11 cellular contexts compared by ENCODE assay signal in genomic region chr13:76879876-76880270, GRCh38. TPM values are rescaled to one million over a fixed set of nuclear protein-coding genes. Genes with fewer than 3 reads are reported as not detected.
DNase-seq lines count a peak whose midpoint lies in the region; TF ChIP-seq lines count a peak whose summit lies in the region.
"Had no signal": no experiment of that assay in that cellular context is flagged by ENCODE, and none has a peak within 500 bp of the region (broad histone marks: within the 10 kb centered on the region; RNA-seq: fewer than 3 reads in every experiment).

No MANE protein-coding gene starts in this region.

- H3K27ac Mint-ChIP-seq in activated CD4-positive, alpha-beta T cell treated with anti-CD3 and anti-CD28 coated beads, Interleukin-2, amount 10 ng/mL, durations not matched to agents 24 days and 14 days = no peak overlapping the region
- H3K27ac Mint-ChIP-seq: WTC11 had no signal

- peaks cover 17% of the 10 kb centered on the region for H3K4me1 ChIP-seq in KMS-11 (ENCODE audit: low read depth, poor library complexity, severe bottlenecking)
- H3K4me1 ChIP-seq in endocrine pancreas (ENCODE audit: control insufficient read depth, insufficient read depth, low read length) = peaks cover 16% of the 10 kb centered on the region
- peaks cover 54% of the 10 kb centered on the region for H3K4me1 ChIP-seq in suprapubic skin
- H3K4me1 ChIP-seq: A549 had no signal

- no peaks in the 10 kb centered on the region for H4K20me1 ChIP-seq in KMS-11 (ENCODE audit: insufficient read depth)

- no peak overlapping the region for H3K4me3 ChIP-seq in KMS-11 (IDR thresholded peaks at IDR 0.05; ENCODE audit: insufficient read depth, low read depth, low read length)
- no peak overlapping the region for H3K4me3 ChIP-seq in endocrine pancreas (ENCODE audit: control insufficient read depth, insufficient read depth, low read length)
- H3K4me3 ChIP-seq in suprapubic skin = no peak overlapping the region
- H3K4me3 ChIP-seq: A549 had no signal

- H3K9me3 ChIP-seq in endocrine pancreas (ENCODE audit: control insufficient read depth, low read length) (no peaks in the 10 kb centered on the region), suprapubic skin (no peaks in the 10 kb centered on the region)
- H3K9me3 ChIP-seq: A549 had no signal

- H3K27me3 ChIP-seq in KMS-11 (ENCODE audit: insufficient read depth, low read depth) (no peaks in the 10 kb centered on the region), endocrine pancreas (ENCODE audit: control insufficient read depth, insufficient read depth, low read length) (no peaks in the 10 kb centered on the region), suprapubic skin (no peaks in the 10 kb centered on the region)

- peak overlapping the region; percentile 29; the same call in 1 of the 2 replicates for H3K27ac ChIP-seq in KMS-11
- peak overlapping the region; percentile 49 for H3K27ac ChIP-seq in suprapubic skin
- H3K27ac ChIP-seq: A549 had no signal

- WGBS in suprapubic skin = 46% methylated on average over 3 of the region's 3 CpGs

- H3K4me2 ChIP-seq in KMS-11 = peak overlapping the region; percentile 7; the same call in 1 of the 2 replicates
- H3K4me2 ChIP-seq: A549 had no signal

- H3K9me3 Mint-ChIP-seq in activated CD4-positive, alpha-beta T cell treated with anti-CD3 and anti-CD28 coated beads, Interleukin-2, amount 10 ng/mL, durations not matched to agents 24 days and 14 days = no peaks in the 10 kb centered on the region

- H2AFZ ChIP-seq in KMS-11 (ENCODE audit: low read depth) = 0 out of 2 replicates have a peak overlapping the region, but pooled peaks have one; percentile 2

- H3K9ac ChIP-seq in KMS-11 (no peak overlapping the region), endocrine pancreas (ENCODE audit: control insufficient read depth, insufficient read depth, low read length) (peak overlapping the region; percentile 7)

- H3K27me3 Mint-ChIP-seq in activated CD4-positive, alpha-beta T cell treated with anti-CD3 and anti-CD28 coated beads, Interleukin-2, amount 10 ng/mL, durations not matched to agents 24 days and 14 days = peaks cover 7% of the 10 kb centered on the region

- TF ChIP-seq EP300 in suprapubic skin (IDR thresholded peaks at IDR 0.05) = no peak

- H3K36me3 ChIP-seq in KMS-11 (ENCODE audit: insufficient read depth) (no peaks in the 10 kb centered on the region), endocrine pancreas (ENCODE audit: control insufficient read depth, insufficient read depth, low read length) (no peaks in the 10 kb centered on the region), suprapubic skin (no peaks in the 10 kb centered on the region)

- H3K4me1 Mint-ChIP-seq in activated CD4-positive, alpha-beta T cell treated with anti-CD3 and anti-CD28 coated beads, Interleukin-2, amount 10 ng/mL, durations not matched to agents 24 days and 14 days = peaks cover 27% of the 10 kb centered on the region

- H3K4me3 Mint-ChIP-seq in activated CD4-positive, alpha-beta T cell treated with anti-CD3 and anti-CD28 coated beads, Interleukin-2, amount 10 ng/mL, durations not matched to agents 24 days and 14 days = peak overlapping the region; percentile 63
- H3K4me3 Mint-ChIP-seq: WTC11 had no signal

- intact Hi-C loops in activated CD4-positive, alpha-beta T cell treated with anti-CD3 and anti-CD28 coated beads, Interleukin-2, amount 10 ng/mL, durations not matched to agents 24 days and 14 days (cut with micrococcal nuclease) = loop anchor here (1.0 kb wide), 2 partner anchors 8 to 9 kb away; no protein-coding TSS in a partner anchor

- no peak for TF ChIP-seq POLR2A in suprapubic skin (IDR thresholded peaks at IDR 0.05)

- no peak for DNase-seq in activated CD4-positive, alpha-beta T cell treated with anti-CD3 and anti-CD28 coated beads, Interleukin-2, amount 10 ng/mL, durations not matched to agents 24 days and 14 days
- DNase-seq in activated CD4-positive, alpha-beta T cell treated with anti-CD3 and anti-CD28 coated beads for 4 hours = no peak
- no peak for DNase-seq in suprapubic skin (ENCODE audit: low spot score in 2 of 2)
- no peak for DNase-seq in DMS 273 treated with DMSO at 0.1 percent for 48 hours (lab: John Stamatoyannopoulos, UW)
- DNase-seq in GOT3 (lab: John Stamatoyannopoulos, UW) = no peak
- no peak for DNase-seq in hippocampal formation (lab: John Stamatoyannopoulos, UW)
- DNase-seq: NCI-H1105 treated with DMSO at 0.1 percent for 48 hours had no signal

- H3K79me2 ChIP-seq in KMS-11 (ENCODE audit: insufficient read depth, low read depth) = peaks cover 8% of the 10 kb centered on the region; the same call in 1 of the 2 replicates

- TF ChIP-seq CTCF in KMS-11 (conservative IDR thresholded peaks at IDR 0.05; ENCODE audit: low read depth, low read length) (no peak), suprapubic skin (IDR thresholded peaks at IDR 0.05) (no peak)

- H3K36me3 Mint-ChIP-seq in activated CD4-positive, alpha-beta T cell treated with anti-CD3 and anti-CD28 coated beads, Interleukin-2, amount 10 ng/mL, durations not matched to agents 24 days and 14 days (ENCODE audit: low read depth) = peaks cover 4% of the 10 kb centered on the region
- H3K36me3 Mint-ChIP-seq: WTC11 had no signal

RNA-seq across cellular contexts. Expression of gene KCTD12, which starts 6.3 kb away (rescaled TPM):
- total RNA-seq in activated CD4-positive, alpha-beta T cell treated with anti-CD3 and anti-CD28 coated beads, Interleukin-2, amount 10 ng/mL, durations not matched to agents 24 days and 14 days = 11.8 and 12.9 TPM in 2 replicates
- total RNA-seq in suprapubic skin = 10 to 100 TPM; 27.3 to 61.7 (median 35.3) TPM
